28 cellular contexts compared by ENCODE assay signal in genomic region chr9:84324811-84325210, GRCh38. TPM values are rescaled to one million over a fixed set of nuclear protein-coding genes. Genes with fewer than 3 reads are reported as not detected.
"Had no signal": no experiment of that assay in that cellular context is flagged by ENCODE, and none has a peak within 500 bp of the region (broad histone marks: within the 10 kb centered on the region; RNA-seq: fewer than 3 reads in every experiment).

No MANE protein-coding gene starts in this region.

- H3K9me3 ChIP-seq: adrenal gland had no signal

- DNase-seq: activated B cell treated with CpG ODN at 0.5 μM for 24 hours; activated CD4-positive, alpha-beta T cell treated with anti-CD3 and anti-CD28 coated beads for 1 hour; activated CD4-positive, alpha-beta T cell treated with anti-CD3 and anti-CD28 coated beads, Interleukin-2, amount 10 ng/mL, durations not matched to agents 24 days and 14 days; activated CD4-positive, alpha-beta T cell treated with anti-CD3 and anti-CD28 coated beads, Interleukin-2, amount 50 U/mL, for 48 hours; activated CD8-positive, alpha-beta memory T cell treated with anti-CD3 and anti-CD28 coated beads, Interleukin-2, amount 10 ng/mL, durations not matched to agents 7 days and 5 days; activated effector memory CD4-positive, alpha-beta T cell treated with anti-CD3 and anti-CD28 coated beads, Interleukin-2, amount 50 U/mL, for 16 hours; activated naive CD4-positive, alpha-beta T cell treated with anti-CD3 and anti-CD28 coated beads for 36 hours; activated naive CD8-positive, alpha-beta T cell treated with anti-CD3 and anti-CD28 coated beads for 36 hours; activated T-cell treated with anti-CD3 and anti-CD28 coated beads, Interleukin-2, amount 50 U/mL, for 4 hours; adrenal gland; aorta; MG63; MV-4-11; NCI-H1092 treated with DMSO at 0.1 percent for 48 hours; NCI-H1417 treated with DMSO at 0.1 percent for 48 hours; NCI-H1694; NCI-H2029; NCI-H345; NCI-H510A; NCI-H526 treated with DMSO at 0.1 percent for 48 hours; NK-92 treated with Interleukin-12 subunit alpha and Interleukin-12 subunit beta, amount 100 ng/mL, for 24 hours; SHP77 treated with DMSO at 0.1 percent for 48 hours; T-helper 17 cell; T1000 had no signal

- H3K36me3 ChIP-seq: adrenal gland, cardiac muscle cell, MG63 had no signal

- H3K4me3 ChIP-seq: adrenal gland, cardiac muscle cell, MG63 had no signal

- H3K27me3 ChIP-seq: adrenal gland, cardiac muscle cell, MG63 had no signal

- H3K4me1 ChIP-seq: adrenal gland had no signal

- ATAC-seq: activated CD8-positive, alpha-beta memory T cell treated with anti-CD3 and anti-CD28 coated beads, Interleukin-2, amount 10 ng/mL, durations not matched to agents 7 days and 5 days; activated T-cell treated with anti-CD3 and anti-CD28 coated beads, Interleukin-2, amount 50 U/mL, for 4 hours; T-helper 17 cell had no signal

- FAIRE-seq: TTC549 had no signal

- H3K27ac ChIP-seq: adrenal gland, cardiac muscle cell, KMS-11 had no signal

RNA-seq across cellular contexts. Expression of gene SLC28A3, which starts 15.7 kb away (rescaled TPM):
- total RNA-seq: activated B cell treated with CpG ODN at 0.5 μM for 24 hours, adrenal gland, SK-MEL-5, T-helper 17 cell had no signal
- polyA plus RNA-seq: aorta had no signal
